ENCODE assay signal across 10 cellular contexts in genomic region chr14:68715032-68715924, GRCh38.
A peak's percentile ranks its signal among the peaks of the same experiment; 100 is the strongest.
DNase-seq lines count a peak whose midpoint lies in the region; ATAC-seq, FAIRE-seq and TF ChIP-seq lines count a peak whose summit lies in the region.
"Had no signal": no experiment of that assay in that cellular context is flagged by ENCODE, and none has a peak within 500 bp of the region (broad histone marks: within the 10 kb centered on the region; RNA-seq: fewer than 3 reads in every experiment).

No MANE protein-coding gene starts in this region.

- no peak overlapping the region for H2BK120ac ChIP-seq in IMR-90 (ENCODE audit: low read depth, low read length)

- H4K91ac ChIP-seq in IMR-90 (ENCODE audit: insufficient read depth, low read depth, low read length) = no peak overlapping the region

- H4K20me1 ChIP-seq in IMR-90 (ENCODE audit: insufficient read depth, low read length) = no peaks in the 10 kb centered on the region

- in situ Hi-C loops in IMR-90 (cut with MboI; ENCODE audit: low sequenced_read_pairs) = no loop called here

- CTCF ChIA-PET in IMR-90 (lab: Yijun Ruan, JAX) = no interaction called here

- H3K9me3 ChIP-seq in IMR-90 (ENCODE audit: control insufficient read depth, insufficient read depth, low read length) (no peaks in the 10 kb centered on the region; the same call in 1 of the 2 replicates), thyroid gland (no peaks in the 10 kb centered on the region)

- no peaks in the 10 kb centered on the region for H3K79me1 ChIP-seq in IMR-90 (ENCODE audit: low read depth in 1 of 2, low read length in 2 of 2)

- H3K14ac ChIP-seq in IMR-90 (replicated peaks; ENCODE audit: low read depth, low read length) = 0 out of 2 replicates have a peak overlapping the region, but pooled peaks have one; percentile 55

- TF ChIP-seq RAD21 in IMR-90 (IDR thresholded peaks at IDR 0.05; ENCODE audit: low read length) = no peak

- H3K4ac ChIP-seq in IMR-90 (ENCODE audit: low read depth, low read length) = no peak overlapping the region

- DNase-seq in Daoy (ENCODE audit: low read depth) (peak; percentile 64), IMR-90 (peak; percentile 58), bronchial epithelial cell (ENCODE audit: low read depth) (peak; percentile 40), myocyte (ENCODE audit: low read depth) (peak; percentile 98), putamen (ENCODE audit: low spot score) (no peak), thyroid gland (no peak), hepatic stellate cell (ENCODE audit: low spot score) (no peak)
- DNase-seq: NCI-H1105 treated with DMSO at 0.1 percent for 48 hours, substantia nigra had no signal

- no peak overlapping the region for H3K4me3 ChIP-seq in IMR-90 (ENCODE audit: insufficient read depth, low read depth, low read length)
- no peak overlapping the region for H3K4me3 ChIP-seq in bronchial epithelial cell (ENCODE audit: low read depth, low read length)
- H3K4me3 ChIP-seq in thyroid gland (replicated peaks in 1 of 3) = no peak overlapping the region

- TF ChIP-seq CTCF in IMR-90 (conservative IDR thresholded peaks at IDR 0.05; ENCODE audit: low read depth, low read length) (no peak), bronchial epithelial cell (IDR thresholded peaks at IDR 0.05; ENCODE audit: insufficient read depth, low read length, severe bottlenecking) (no peak), thyroid gland (IDR thresholded peaks at IDR 0.05) (no peak)

- no peak overlapping the region for H2AK9ac ChIP-seq in IMR-90 (replicated peaks; ENCODE audit: low read depth, low read length, poor library complexity)

- no peaks in the 10 kb centered on the region for H3K27me3 ChIP-seq in IMR-90 (ENCODE audit: control insufficient read depth, insufficient read depth, low read length)
- no peaks in the 10 kb centered on the region for H3K27me3 ChIP-seq in bronchial epithelial cell (ENCODE audit: control insufficient read depth, insufficient read depth, low read length)
- no peaks in the 10 kb centered on the region for H3K27me3 ChIP-seq in thyroid gland

- no peak overlapping the region for H3K18ac ChIP-seq in IMR-90 (ENCODE audit: low read depth, low read length)

- intact Hi-C loops in IMR-90 (cut with micrococcal nuclease) (no loop called here), thyroid gland (cut with DNase I) (no loop called here)

- H2BK5ac ChIP-seq in IMR-90 (ENCODE audit: low read depth, low read length, poor library complexity, severe bottlenecking) = no peak overlapping the region

- no peak overlapping the region for H3K9ac ChIP-seq in IMR-90 (ENCODE audit: low read depth, low read length)

- H3K23ac ChIP-seq in IMR-90 (ENCODE audit: low read depth, low read length) = no peak overlapping the region

- TF ChIP-seq POLR2A in IMR-90 (IDR thresholded peaks at IDR 0.05; ENCODE audit: low read depth, low read length) (no peak), thyroid gland (IDR thresholded peaks at IDR 0.05) (no peak)

- H2AFZ ChIP-seq in IMR-90 (replicated peaks; ENCODE audit: low read length, poor library complexity) = no peak overlapping the region

- POLR2A ChIA-PET in IMR-90 (lab: Charles Lee; ENCODE audit: unreplicated experiment) = no interaction called here

- no TSS peak for BruUV-seq in IMR-90 (replicated peaks; lab: Mats Ljungman, UMichigan)

- H3K9me1 ChIP-seq in IMR-90 (ENCODE audit: insufficient read depth, low read length) = no peaks in the 10 kb centered on the region

- no peak overlapping the region for H4K5ac ChIP-seq in IMR-90 (ENCODE audit: low read depth, low read length)

- no peak overlapping the region for H2BK20ac ChIP-seq in IMR-90 (ENCODE audit: low read depth, low read length)

- no peak overlapping the region for H3K27ac ChIP-seq in IMR-90 (ENCODE audit: insufficient read depth, low read length)
- no peak overlapping the region for H3K27ac ChIP-seq in thyroid gland

- no peak for ATAC-seq in IMR-90 (ENCODE audit: low read depth)

- H4K8ac ChIP-seq in IMR-90 (ENCODE audit: low read depth in 2 of 2, low read length in 2 of 2) = no peak overlapping the region

- 0 out of 3 replicates have a peak overlapping the region, but pooled peaks have one; percentile 9 for H2BK15ac ChIP-seq in IMR-90 (ENCODE audit: low read depth, low read length)

- dilution Hi-C loops in IMR-90 (cut with HindIII; ENCODE audit: low sequenced_read_pairs, unreplicated experiment) = no loop called here

- H2AK5ac ChIP-seq in IMR-90 (ENCODE audit: low read depth, low read length) = 0 out of 2 replicates have a peak overlapping the region, but pooled peaks have one; percentile 29

- H3K36me3 ChIP-seq in IMR-90 (ENCODE audit: control insufficient read depth, insufficient read depth, low read length) (no peaks in the 10 kb centered on the region), bronchial epithelial cell (ENCODE audit: control insufficient read depth, insufficient read depth, low read length) (no peaks in the 10 kb centered on the region), thyroid gland (no peaks in the 10 kb centered on the region)

- FAIRE-seq in bronchial epithelial cell (lab: Jason Lieb, UNC) = no peak
- FAIRE-seq: endometrium had no signal

- no peak overlapping the region for H3K4me2 ChIP-seq in IMR-90 (ENCODE audit: low read depth, low read length)

- no peak overlapping the region for H3K56ac ChIP-seq in IMR-90 (ENCODE audit: extremely low read depth, insufficient read depth, low read length)

- WGBS in IMR-90 (ENCODE audit: extremely low coverage in 2 of 2, insufficient read length in 1 of 2), 2 experiments = no CpG with 5 or more reads among the region's 7 CpGs
- 89 to 92% methylated on average over 7 of the region's 7 CpGs for WGBS in thyroid gland, 2 donors

- H3K4me1 ChIP-seq in IMR-90 (ENCODE audit: control insufficient read depth, insufficient read depth, low read length) = no peaks in the 10 kb centered on the region
- H3K4me1 ChIP-seq in thyroid gland = no peaks in the 10 kb centered on the region

TF ChIP-seq in IMR-90, 13 proteins besides CTCF, POLR2A, EP300 and RAD21:
- TF ChIP-seq BHLHE40 (IDR thresholded peaks at IDR 0.05; ENCODE audit: low read depth, low read length) (no peak), MAZ (IDR thresholded peaks at IDR 0.05; ENCODE audit: borderline replicate concordance, low read depth, low read length) (no peak), NFE2L2 (IDR thresholded peaks at IDR 0.05; ENCODE audit: low read depth, low read length) (no peak), MAFK (IDR thresholded peaks at IDR 0.05; ENCODE audit: low read depth, low read length) (no peak), CHD1 (IDR thresholded peaks at IDR 0.05; ENCODE audit: low read depth, low read length) (no peak), RFX5 (IDR thresholded peaks at IDR 0.05; ENCODE audit: low read depth, low read length) (no peak), SMC3 (IDR thresholded peaks at IDR 0.05; ENCODE audit: low read depth, low read length) (no peak), RCOR1 (IDR thresholded peaks at IDR 0.05; ENCODE audit: insufficient replicate concordance, low read length) (no peak), FOS (IDR thresholded peaks at IDR 0.05; ENCODE audit: low read depth, low read length) (no peak), MXI1 (IDR thresholded peaks at IDR 0.05; ENCODE audit: borderline replicate concordance, low read depth, low read length) (no peak)
- TF ChIP-seq, protein P1, sequence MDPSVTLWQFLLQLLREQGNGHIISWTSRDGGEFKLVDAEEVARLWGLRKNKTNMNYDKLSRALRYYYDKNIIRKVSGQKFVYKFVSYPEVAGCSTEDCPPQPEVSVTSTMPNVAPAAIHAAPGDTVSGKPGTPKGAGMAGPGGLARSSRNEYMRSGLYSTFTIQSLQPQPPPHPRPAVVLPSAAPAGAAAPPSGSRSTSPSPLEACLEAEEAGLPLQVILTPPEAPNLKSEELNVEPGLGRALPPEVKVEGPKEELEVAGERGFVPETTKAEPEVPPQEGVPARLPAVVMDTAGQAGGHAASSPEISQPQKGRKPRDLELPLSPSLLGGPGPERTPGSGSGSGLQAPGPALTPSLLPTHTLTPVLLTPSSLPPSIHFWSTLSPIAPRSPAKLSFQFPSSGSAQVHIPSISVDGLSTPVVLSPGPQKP (IDR thresholded peaks at IDR 0.05; ENCODE audit: borderline replicate concordance, low read depth, low read length) = no peak

Comparison
In these comparisons a context has a peak if more than half of its experiments do, and no peak if none do; other contexts are left out.
1. DNase-seq: peak in Daoy (single experiment), IMR-90 (single experiment), bronchial epithelial cell (single experiment) and myocyte (single experiment); none in putamen (single experiment), thyroid gland (0 of 2) and hepatic stellate cell (single experiment).